Comparison of ENCODE assay signal across 1 cellular context in the genomic region with DNA sequence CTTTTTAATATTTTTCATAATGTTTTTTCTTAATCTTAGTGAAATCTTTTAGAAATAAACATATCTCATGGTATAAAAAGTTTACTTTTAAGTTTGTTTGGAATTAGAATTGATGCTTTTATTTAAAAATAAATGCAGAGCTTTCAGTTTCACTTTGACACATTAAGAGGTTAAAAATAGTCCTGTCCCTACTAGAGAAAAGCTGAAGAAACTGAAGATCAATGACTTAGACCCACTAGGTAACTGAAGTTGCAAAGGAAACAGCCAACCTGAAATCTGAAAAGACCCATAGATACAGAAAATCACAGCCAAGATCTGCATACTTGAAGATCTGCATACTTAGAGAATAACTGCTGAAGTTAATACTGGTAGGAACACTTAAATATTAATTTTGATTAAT.
TF ChIP-seq lines count a peak whose summit lies in the region.

No MANE protein-coding gene starts in this region.

TF ChIP-seq in GM23338, 12 proteins besides CTCF, POLR2A, EP300 and RAD21 (continued from another document):
- TF ChIP-seq, protein P1, sequence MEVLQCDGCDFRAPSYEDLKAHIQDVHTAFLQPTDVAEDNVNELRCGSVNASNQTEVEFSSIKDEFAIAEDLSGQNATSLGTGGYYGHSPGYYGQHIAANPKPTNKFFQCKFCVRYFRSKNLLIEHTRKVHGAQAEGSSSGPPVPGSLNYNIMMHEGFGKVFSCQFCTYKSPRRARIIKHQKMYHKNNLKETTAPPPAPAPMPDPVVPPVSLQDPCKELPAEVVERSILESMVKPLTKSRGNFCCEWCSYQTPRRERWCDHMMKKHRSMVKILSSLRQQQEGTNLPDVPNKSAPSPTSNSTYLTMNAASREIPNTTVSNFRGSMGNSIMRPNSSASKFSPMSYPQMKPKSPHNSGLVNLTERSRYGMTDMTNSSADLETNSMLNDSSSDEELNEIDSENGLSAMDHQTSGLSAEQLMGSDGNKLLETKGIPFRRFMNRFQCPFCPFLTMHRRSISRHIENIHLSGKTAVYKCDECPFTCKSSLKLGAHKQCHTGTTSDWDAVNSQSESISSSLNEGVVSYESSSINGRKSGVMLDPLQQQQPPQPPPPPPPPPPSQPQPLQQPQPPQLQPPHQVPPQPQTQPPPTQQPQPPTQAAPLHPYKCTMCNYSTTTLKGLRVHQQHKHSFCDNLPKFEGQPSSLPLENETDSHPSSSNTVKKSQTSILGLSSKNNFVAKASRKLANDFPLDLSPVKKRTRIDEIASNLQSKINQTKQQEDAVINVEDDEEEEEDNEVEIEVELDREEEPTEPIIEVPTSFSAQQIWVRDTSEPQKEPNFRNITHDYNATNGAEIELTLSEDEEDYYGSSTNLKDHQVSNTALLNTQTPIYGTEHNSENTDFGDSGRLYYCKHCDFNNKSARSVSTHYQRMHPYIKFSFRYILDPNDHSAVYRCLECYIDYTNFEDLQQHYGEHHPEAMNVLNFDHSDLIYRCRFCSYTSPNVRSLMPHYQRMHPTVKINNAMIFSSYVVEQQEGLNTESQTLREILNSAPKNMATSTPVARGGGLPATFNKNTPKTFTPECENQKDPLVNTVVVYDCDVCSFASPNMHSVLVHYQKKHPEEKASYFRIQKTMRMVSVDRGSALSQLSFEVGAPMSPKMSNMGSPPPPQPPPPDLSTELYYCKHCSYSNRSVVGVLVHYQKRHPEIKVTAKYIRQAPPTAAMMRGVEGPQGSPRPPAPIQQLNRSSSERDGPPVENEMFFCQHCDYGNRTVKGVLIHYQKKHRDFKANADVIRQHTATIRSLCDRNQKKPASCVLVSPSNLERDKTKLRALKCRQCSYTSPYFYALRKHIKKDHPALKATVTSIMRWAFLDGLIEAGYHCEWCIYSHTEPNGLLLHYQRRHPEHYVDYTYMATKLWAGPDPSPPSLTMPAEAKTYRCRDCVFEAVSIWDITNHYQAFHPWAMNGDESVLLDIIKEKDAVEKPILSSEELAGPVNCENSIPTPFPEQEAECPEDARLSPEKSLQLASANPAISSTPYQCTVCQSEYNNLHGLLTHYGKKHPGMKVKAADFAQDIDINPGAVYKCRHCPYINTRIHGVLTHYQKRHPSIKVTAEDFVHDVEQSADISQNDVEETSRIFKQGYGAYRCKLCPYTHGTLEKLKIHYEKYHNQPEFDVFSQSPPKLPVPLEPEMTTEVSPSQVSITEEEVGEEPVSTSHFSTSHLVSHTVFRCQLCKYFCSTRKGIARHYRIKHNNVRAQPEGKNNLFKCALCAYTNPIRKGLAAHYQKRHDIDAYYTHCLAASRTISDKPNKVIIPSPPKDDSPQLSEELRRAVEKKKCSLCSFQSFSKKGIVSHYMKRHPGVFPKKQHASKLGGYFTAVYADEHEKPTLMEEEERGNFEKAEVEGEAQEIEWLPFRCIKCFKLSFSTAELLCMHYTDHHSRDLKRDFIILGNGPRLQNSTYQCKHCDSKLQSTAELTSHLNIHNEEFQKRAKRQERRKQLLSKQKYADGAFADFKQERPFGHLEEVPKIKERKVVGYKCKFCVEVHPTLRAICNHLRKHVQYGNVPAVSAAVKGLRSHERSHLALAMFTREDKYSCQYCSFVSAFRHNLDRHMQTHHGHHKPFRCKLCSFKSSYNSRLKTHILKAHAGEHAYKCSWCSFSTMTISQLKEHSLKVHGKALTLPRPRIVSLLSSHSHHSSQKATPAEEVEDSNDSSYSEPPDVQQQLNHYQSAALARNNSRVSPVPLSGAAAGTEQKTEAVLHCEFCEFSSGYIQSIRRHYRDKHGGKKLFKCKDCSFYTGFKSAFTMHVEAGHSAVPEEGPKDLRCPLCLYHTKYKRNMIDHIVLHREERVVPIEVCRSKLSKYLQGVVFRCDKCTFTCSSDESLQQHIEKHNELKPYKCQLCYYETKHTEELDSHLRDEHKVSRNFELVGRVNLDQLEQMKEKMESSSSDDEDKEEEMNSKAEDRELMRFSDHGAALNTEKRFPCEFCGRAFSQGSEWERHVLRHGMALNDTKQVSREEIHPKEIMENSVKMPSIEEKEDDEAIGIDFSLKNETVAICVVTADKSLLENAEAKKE (CRISPR knock-in tag; IDR thresholded peaks at IDR 0.05): no peak
- no peak for TF ChIP-seq ZNF331 (CRISPR knock-in tag; IDR thresholded peaks at IDR 0.05; ENCODE audit: low read depth)
- TF ChIP-seq NANOG (IDR thresholded peaks at IDR 0.05; ENCODE audit: borderline replicate concordance): no peak
- no peak for TF ChIP-seq ZNF114 (CRISPR knock-in tag; IDR thresholded peaks at IDR 0.05)
